In the genomic region with DNA sequence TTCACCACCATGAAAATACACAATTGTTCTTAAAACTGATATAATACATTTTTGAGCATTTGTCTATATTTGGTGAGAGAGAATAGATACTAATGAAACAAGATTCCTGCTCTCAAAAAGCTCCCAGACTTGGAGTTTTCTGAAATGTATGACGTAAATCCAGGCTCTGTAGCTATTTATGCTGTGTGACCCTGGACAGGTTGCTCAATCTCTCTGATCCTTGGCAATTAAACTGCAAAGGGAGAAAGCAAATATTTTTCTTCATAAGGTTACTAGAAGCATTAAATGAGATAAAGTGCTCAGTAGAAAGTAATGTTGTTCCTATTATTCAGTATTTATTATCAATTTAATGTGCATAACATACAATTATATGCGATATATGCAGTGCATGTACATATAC, we compare ENCODE assay signal across 14 cellular contexts.
"Had no signal": no experiment of that assay in that cellular context is flagged by ENCODE, and none has a peak within 500 bp of the region (broad histone marks: within the 10 kb centered on the region; RNA-seq: fewer than 3 reads in every experiment).

No MANE protein-coding gene starts in this region.

- H3K9me3 ChIP-seq: breast epithelium, Peyer's patch, SJCRH30, SK-N-SH had no signal

- H3K27ac Mint-ChIP-seq: activated CD4-positive, alpha-beta T cell treated with anti-CD3 and anti-CD28 coated beads, Interleukin-2, amount 10 ng/mL, durations not matched to agents 7 days and 5 days; activated CD8-positive, alpha-beta T cell treated with anti-CD3 and anti-CD28 coated beads for 36 hours; activated T-helper 2 cell treated with anti-CD3 and anti-CD28 coated beads, Interferon-gamma antibody, Interleukin-2, Interleukin-4, amounts not matched to agents 10 μg/mL and 5 μg/mL and 100 μg/mL, durations not matched to agents 14 hours and 24 hours and 36 hours had no signal

- H3K4me1 ChIP-seq: breast epithelium, Peyer's patch had no signal

- H3K4me3 ChIP-seq: breast epithelium, Peyer's patch, SJCRH30 had no signal

- H3K4me3 Mint-ChIP-seq: activated CD4-positive, alpha-beta T cell treated with anti-CD3 and anti-CD28 coated beads, Interleukin-2, amount 10 ng/mL, durations not matched to agents 7 days and 5 days; activated CD8-positive, alpha-beta T cell treated with anti-CD3 and anti-CD28 coated beads for 36 hours; activated T-cell treated with anti-CD3 and anti-CD28 coated beads, Interleukin-2, amount 50 U/mL, for 72 hours had no signal

- H3K36me3 ChIP-seq: breast epithelium, Peyer's patch, SJCRH30 had no signal

- H3K4me2 ChIP-seq: SK-N-SH had no signal

- H3K27ac ChIP-seq: breast epithelium, Peyer's patch, RWPE1, SJCRH30, VCaP had no signal

- H3K9me3 Mint-ChIP-seq: activated CD4-positive, alpha-beta T cell treated with anti-CD3 and anti-CD28 coated beads, Interleukin-2, amount 10 ng/mL, durations not matched to agents 7 days and 5 days; activated CD8-positive, alpha-beta T cell treated with anti-CD3 and anti-CD28 coated beads for 36 hours; activated T-cell treated with anti-CD3 and anti-CD28 coated beads, Interleukin-2, amount 50 U/mL, for 72 hours; activated T-helper 2 cell treated with anti-CD3 and anti-CD28 coated beads, Interferon-gamma antibody, Interleukin-2, Interleukin-4, amounts not matched to agents 10 μg/mL and 5 μg/mL and 100 μg/mL, durations not matched to agents 14 hours and 24 hours and 36 hours had no signal

- H3K9ac ChIP-seq: SK-N-SH had no signal

- H3K27me3 ChIP-seq: breast epithelium, Peyer's patch, SJCRH30 had no signal

- H3K4me1 Mint-ChIP-seq: activated CD4-positive, alpha-beta T cell treated with anti-CD3 and anti-CD28 coated beads, Interleukin-2, amount 10 ng/mL, durations not matched to agents 7 days and 5 days had no signal

- ATAC-seq: activated T-cell treated with anti-CD3 and anti-CD28 coated beads, Interleukin-2, amount 50 U/mL, for 72 hours had no signal

- DNase-seq: activated CD4-positive, CD25-positive, alpha-beta regulatory T cell; aorta; NCI-H524 treated with DMSO at 0.1 percent for 48 hours; Right ventricle myocardium superior had no signal
